Comparison of ENCODE assay signal across 9 cellular contexts in the genomic region with DNA sequence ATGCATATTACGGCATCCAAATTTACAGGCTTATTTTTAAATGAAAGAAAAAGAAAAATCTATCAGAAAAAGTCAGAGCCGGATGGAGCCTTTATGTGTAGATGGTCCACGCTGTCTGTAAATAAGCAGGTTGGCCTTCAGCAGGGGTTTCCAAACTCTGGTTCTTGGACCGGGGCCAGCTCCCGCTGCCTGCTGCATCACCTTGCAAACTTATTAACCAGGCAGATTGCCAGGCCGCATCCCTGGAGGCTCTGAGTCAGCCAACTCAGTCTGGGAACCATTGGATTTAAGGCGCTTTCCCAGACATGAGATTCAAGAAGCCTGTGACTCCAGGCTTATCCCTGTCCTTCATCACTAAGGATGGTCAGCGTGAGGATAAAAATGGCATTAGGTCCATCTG.
DNase-seq lines count a peak whose midpoint lies in the region; ATAC-seq, FAIRE-seq and TF ChIP-seq lines count a peak whose summit lies in the region.
"Had no signal": no experiment of that assay in that cellular context is flagged by ENCODE, and none has a peak within 500 bp of the region (broad histone marks: within the 10 kb centered on the region; RNA-seq: fewer than 3 reads in every experiment).

No MANE protein-coding gene starts in this region.

- no TSS peak for BruUV-seq in PC-9 (replicated peaks; lab: Mats Ljungman, UMichigan)

- H3K9me3 ChIP-seq in PC-9 (ENCODE audit: insufficient read depth, low read depth) (no peaks in the 10 kb centered on the region; the same call in 1 of the 2 replicates), thyroid gland (no peaks in the 10 kb centered on the region)
- H3K9me3 ChIP-seq: neutrophil had no signal

- no peaks in the 10 kb centered on the region for H4K20me1 ChIP-seq in PC-9 (ENCODE audit: insufficient read depth)

- no peaks in the 10 kb centered on the region for H3K9me2 ChIP-seq in PC-9 (ENCODE audit: insufficient read depth)

- TF ChIP-seq EP300 in Ishikawa (IDR thresholded peaks at IDR 0.05; ENCODE audit: borderline replicate concordance) = peak; percentile 90

- H3K36me3 ChIP-seq in PC-9 (ENCODE audit: low read depth) (no peaks in the 10 kb centered on the region), thyroid gland (no peaks in the 10 kb centered on the region)
- H3K36me3 ChIP-seq: neutrophil had no signal

- H3K79me2 ChIP-seq in PC-9 (ENCODE audit: low read depth) = no peaks in the 10 kb centered on the region

- CTCF ChIA-PET in PC-9 (lab: Charles Lee) = no interaction called here

- DNase-seq in PC-9 = peak; percentile 95 to 98
- DNase-seq in fibroblast of villous mesenchyme (ENCODE audit: low read depth) = peak; percentile 95
- peak; percentile 80 to 84 for DNase-seq in thyroid gland
- no peak for DNase-seq in stimulated activated CD4-positive, alpha-beta T cell treated with anti-CD3 and anti-CD28 coated beads, Interleukin-2, amount 100 ng/mL, for 24 hours
- DNase-seq in GM12892 (ENCODE audit: insufficient read length) = no peak

- no peak for TF ChIP-seq POLR2A in thyroid gland (IDR thresholded peaks at IDR 0.05)
- TF ChIP-seq POLR2A in GM12892 (IDR thresholded peaks at IDR 0.05; ENCODE audit: low read depth, low read length) = no peak

- H3K4me3 ChIP-seq in PC-9 (no peak overlapping the region), fibroblast of villous mesenchyme (ENCODE audit: low read depth, low read length) (no peak overlapping the region), thyroid gland (replicated peaks in 1 of 3) (no peak overlapping the region)

- H3K27ac ChIP-seq in PC-9 (peak overlapping the region; percentile 61), thyroid gland (no peak overlapping the region)
- H3K27ac ChIP-seq: neutrophil had no signal

- ATAC-seq in HG03342 (IDR thresholded peaks at IDR 0.05; ENCODE audit: unreplicated experiment) (no peak), GM21717 (IDR thresholded peaks at IDR 0.05; ENCODE audit: unreplicated experiment) (no peak)

- peaks cover 13% of the 10 kb centered on the region for H3F3A ChIP-seq in PC-9 (ENCODE audit: insufficient read depth, low read depth)

- intact Hi-C loops in PC-9 (cut with micrococcal nuclease; ENCODE audit: unreplicated experiment) = loop anchor here (1.0 kb wide), 1 partner anchor 23 kb away; no protein-coding TSS in a partner anchor
- intact Hi-C loops in thyroid gland (cut with DNase I) = no loop called here

- TF ChIP-seq CTCF in PC-9 (conservative IDR thresholded peaks at IDR 0.05) (no peak), fibroblast of villous mesenchyme (IDR thresholded peaks at IDR 0.05; ENCODE audit: insufficient read depth, low read depth, low read length) (no peak), thyroid gland (IDR thresholded peaks at IDR 0.05) (no peak)

- H2AFZ ChIP-seq in PC-9 = no peak overlapping the region

- FAIRE-seq in GM12892 (lab: Jason Lieb, UNC) = no peak

- 52 to 56% methylated on average over 8 of the region's 8 CpGs for WGBS in thyroid gland, 2 donors

- H3K4me2 ChIP-seq in PC-9 = peak overlapping the region; percentile 32

- no peaks in the 10 kb centered on the region for H3K27me3 ChIP-seq in PC-9 (ENCODE audit: insufficient read depth, low read depth)
- H3K27me3 ChIP-seq in thyroid gland = no peaks in the 10 kb centered on the region
- H3K27me3 ChIP-seq: neutrophil had no signal

- TF ChIP-seq RAD21 in Ishikawa (IDR thresholded peaks at IDR 0.05; ENCODE audit: low read depth) = no peak; the same call in 1 of the 2 replicates

- POLR2A ChIA-PET in PC-9 (lab: Charles Lee; ENCODE audit: unreplicated experiment) = interaction anchor here (0.5 to 0.6 kb wide), 3 partner anchors 22 to 144 kb away, joined by 3 to 13 read pairs (median 4); no protein-coding TSS in a partner anchor

- peaks cover 21% of the 10 kb centered on the region for H3K4me1 ChIP-seq in PC-9 (replicated peaks; ENCODE audit: insufficient read depth)
- H3K4me1 ChIP-seq in thyroid gland = no peaks in the 10 kb centered on the region

TF ChIP-seq in Ishikawa, 13 proteins besides CTCF, POLR2A, EP300 and RAD21:
- TF ChIP-seq YY1 (IDR thresholded peaks at IDR 0.05; ENCODE audit: low read depth) (peak; percentile 63), NFIC (IDR thresholded peaks at IDR 0.05) (peak; percentile 100), EGR1 (IDR thresholded peaks at IDR 0.05) (no peak), CREB1 (IDR thresholded peaks at IDR 0.05; ENCODE audit: low read depth) (no peak), FOXM1 (IDR thresholded peaks at IDR 0.05; ENCODE audit: borderline replicate concordance, low read depth) (0 out of 2 replicates have a peak, but pooled peaks have one; percentile 44), ZBTB7A (IDR thresholded peaks at IDR 0.05; ENCODE audit: low read depth) (no peak), TAF1 (IDR thresholded peaks at IDR 0.05; ENCODE audit: low read depth) (no peak), TCF12 (IDR thresholded peaks at IDR 0.05; ENCODE audit: low read depth) (peak; percentile 85), CEBPB (IDR thresholded peaks at IDR 0.05) (peak; percentile 54; the same call in 1 of the 2 replicates), TEAD4 (IDR thresholded peaks at IDR 0.05) (peak; percentile 60; the same call in 1 of the 2 replicates)
- TF ChIP-seq, protein P1, sequence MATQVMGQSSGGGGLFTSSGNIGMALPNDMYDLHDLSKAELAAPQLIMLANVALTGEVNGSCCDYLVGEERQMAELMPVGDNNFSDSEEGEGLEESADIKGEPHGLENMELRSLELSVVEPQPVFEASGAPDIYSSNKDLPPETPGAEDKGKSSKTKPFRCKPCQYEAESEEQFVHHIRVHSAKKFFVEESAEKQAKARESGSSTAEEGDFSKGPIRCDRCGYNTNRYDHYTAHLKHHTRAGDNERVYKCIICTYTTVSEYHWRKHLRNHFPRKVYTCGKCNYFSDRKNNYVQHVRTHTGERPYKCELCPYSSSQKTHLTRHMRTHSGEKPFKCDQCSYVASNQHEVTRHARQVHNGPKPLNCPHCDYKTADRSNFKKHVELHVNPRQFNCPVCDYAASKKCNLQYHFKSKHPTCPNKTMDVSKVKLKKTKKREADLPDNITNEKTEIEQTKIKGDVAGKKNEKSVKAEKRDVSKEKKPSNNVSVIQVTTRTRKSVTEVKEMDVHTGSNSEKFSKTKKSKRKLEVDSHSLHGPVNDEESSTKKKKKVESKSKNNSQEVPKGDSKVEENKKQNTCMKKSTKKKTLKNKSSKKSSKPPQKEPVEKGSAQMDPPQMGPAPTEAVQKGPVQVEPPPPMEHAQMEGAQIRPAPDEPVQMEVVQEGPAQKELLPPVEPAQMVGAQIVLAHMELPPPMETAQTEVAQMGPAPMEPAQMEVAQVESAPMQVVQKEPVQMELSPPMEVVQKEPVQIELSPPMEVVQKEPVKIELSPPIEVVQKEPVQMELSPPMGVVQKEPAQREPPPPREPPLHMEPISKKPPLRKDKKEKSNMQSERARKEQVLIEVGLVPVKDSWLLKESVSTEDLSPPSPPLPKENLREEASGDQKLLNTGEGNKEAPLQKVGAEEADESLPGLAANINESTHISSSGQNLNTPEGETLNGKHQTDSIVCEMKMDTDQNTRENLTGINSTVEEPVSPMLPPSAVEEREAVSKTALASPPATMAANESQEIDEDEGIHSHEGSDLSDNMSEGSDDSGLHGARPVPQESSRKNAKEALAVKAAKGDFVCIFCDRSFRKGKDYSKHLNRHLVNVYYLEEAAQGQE (IDR thresholded peaks at IDR 0.05; ENCODE audit: low read depth) = no peak
- TF ChIP-seq, protein P2, sequence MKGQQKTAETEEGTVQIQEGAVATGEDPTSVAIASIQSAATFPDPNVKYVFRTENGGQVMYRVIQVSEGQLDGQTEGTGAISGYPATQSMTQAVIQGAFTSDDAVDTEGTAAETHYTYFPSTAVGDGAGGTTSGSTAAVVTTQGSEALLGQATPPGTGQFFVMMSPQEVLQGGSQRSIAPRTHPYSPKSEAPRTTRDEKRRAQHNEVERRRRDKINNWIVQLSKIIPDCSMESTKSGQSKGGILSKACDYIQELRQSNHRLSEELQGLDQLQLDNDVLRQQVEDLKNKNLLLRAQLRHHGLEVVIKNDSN (IDR thresholded peaks at IDR 0.05) = no peak
- TF ChIP-seq, protein P3, sequence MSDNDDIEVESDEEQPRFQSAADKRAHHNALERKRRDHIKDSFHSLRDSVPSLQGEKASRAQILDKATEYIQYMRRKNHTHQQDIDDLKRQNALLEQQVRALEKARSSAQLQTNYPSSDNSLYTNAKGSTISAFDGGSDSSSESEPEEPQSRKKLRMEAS (IDR thresholded peaks at IDR 0.05) = peak; percentile 53; the same call in 1 of the 2 replicates

Comparison
In these comparisons a context has a peak if more than half of its experiments do, and no peak if none do; other contexts are left out.
1. DNase-seq: peak in PC-9 (2 of 2), fibroblast of villous mesenchyme (single experiment) and thyroid gland (2 of 2); none in stimulated activated CD4-positive, alpha-beta T cell treated with anti-CD3 and anti-CD28 coated beads, Interleukin-2, amount 100 ng/mL, for 24 hours (0 of 2) and GM12892 (single experiment).